ENCODE assay signal across 8 cellular contexts in the genomic region with DNA sequence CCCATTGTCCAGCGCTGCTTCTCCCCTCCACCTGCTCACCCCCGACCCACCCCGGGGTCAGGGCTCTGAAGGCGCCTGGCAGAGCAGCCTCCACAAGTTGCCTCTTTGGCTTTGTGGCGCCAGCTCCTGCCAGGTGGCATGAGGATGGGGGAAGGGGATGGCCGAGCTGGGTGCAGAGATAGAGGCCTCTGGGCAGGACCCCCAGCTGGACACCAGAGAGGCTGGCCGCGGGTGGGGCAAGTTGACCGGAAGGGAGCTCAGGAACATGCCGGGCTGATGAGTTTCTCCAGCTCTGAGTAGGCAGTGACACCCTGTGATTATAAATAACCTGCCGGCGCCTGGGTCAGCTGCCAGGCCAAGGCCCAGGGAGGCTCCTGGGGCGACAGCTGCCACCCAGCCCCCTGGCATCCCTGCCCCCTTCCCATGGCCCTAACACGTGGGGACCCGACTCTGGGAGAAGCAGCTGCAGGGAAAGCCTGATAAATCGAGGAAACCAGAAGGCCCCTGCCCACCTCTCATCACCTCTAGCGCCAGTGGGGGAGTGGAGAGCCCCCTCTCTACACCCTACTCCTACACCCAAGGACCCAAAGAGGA. TPM values are rescaled to one million over a fixed set of nuclear protein-coding genes. Genes with fewer than 3 reads are reported as not detected.
DNase-seq lines count a peak whose midpoint lies in the region; ATAC-seq and TF ChIP-seq lines count a peak whose summit lies in the region.

No MANE protein-coding gene starts in this region.

- no peak overlapping the region for H4K91ac ChIP-seq in trophoblast cell (ENCODE audit: low read depth, low read length)

- H3K23ac ChIP-seq in trophoblast cell (ENCODE audit: low read length) = no peak overlapping the region

- no CpG with 5 or more reads among the region's 17 CpGs for WGBS in trophoblast cell (ENCODE audit: extremely low coverage, insufficient coverage, insufficient read length)

- H4K12ac ChIP-seq in trophoblast cell (ENCODE audit: low read depth, low read length) = no peak overlapping the region

- no TSS peak for BruUV-seq in Panc1 (replicated peaks; lab: Mats Ljungman, UMichigan)

- peak overlapping the region; percentile 79 for H3K4me2 ChIP-seq in trophoblast cell (ENCODE audit: low read length)

- H3K4ac ChIP-seq in trophoblast cell (ENCODE audit: low read depth, low read length) = no peak overlapping the region

- H4K8ac ChIP-seq in trophoblast cell (ENCODE audit: low read depth, low read length) = no peak overlapping the region

- no peak overlapping the region for H2AK5ac ChIP-seq in trophoblast cell (ENCODE audit: low read length)

- in situ Hi-C loops in Panc1 (cut with HindIII; ENCODE audit: low pct_unique_long_range_greater_than_20kb, low sequenced_read_pairs) = no loop called here

- no peak overlapping the region for H3K14ac ChIP-seq in trophoblast cell (ENCODE audit: low read length)

- no peak overlapping the region for H2AFZ ChIP-seq in trophoblast cell (ENCODE audit: insufficient read depth, low read length, poor library complexity)

- H2BK12ac ChIP-seq in trophoblast cell (ENCODE audit: low read length) = no peak overlapping the region

- H3K79me1 ChIP-seq in trophoblast cell (ENCODE audit: low read length) = no peaks in the 10 kb centered on the region

- intact Hi-C loops in Panc1 (cut with micrococcal nuclease; ENCODE audit: unreplicated experiment) = no loop called here

- DNase-seq in Panc1 (ENCODE audit: low read depth, low spot score) = no peak
- no peak for DNase-seq in fibroblast of mammary gland (ENCODE audit: low read depth)
- DNase-seq in trophoblast cell = no peak
- no peak for DNase-seq in NCI-H2227 (lab: John Stamatoyannopoulos, UW; ENCODE audit: unreplicated experiment)

- no peak overlapping the region for H2BK120ac ChIP-seq in trophoblast cell (ENCODE audit: insufficient read depth, low read length, poor library complexity)

- H3K79me2 ChIP-seq in trophoblast cell (ENCODE audit: control insufficient read depth, insufficient read depth, low read length, poor library complexity) = no peaks in the 10 kb centered on the region

- CTCF ChIA-PET in Panc1 (lab: Charles Lee) = interaction anchor here (0.5 to 0.7 kb wide), 2 partner anchors 21 to 944 kb away, joined by 4 to 8 read pairs; no protein-coding TSS in a partner anchor

- H3K27ac ChIP-seq in Panc1 (ENCODE audit: low read length) (peak overlapping the region; percentile 44; the same call in 1 of the 2 replicates), trophoblast cell (ENCODE audit: low read depth, low read length) (no peak overlapping the region)

- H3K18ac ChIP-seq in trophoblast cell (ENCODE audit: low read length) = no peak overlapping the region

- POLR2A ChIA-PET in Panc1 (lab: Charles Lee) = interaction anchor here (0.6 kb wide), 1 partner anchor 448 kb away, joined by 3 read pairs; no protein-coding TSS in a partner anchor

- H3K9me3 ChIP-seq in Panc1 (ENCODE audit: control insufficient read depth, insufficient read depth, low read depth, low read length) = no peaks in the 10 kb centered on the region
- H3K9me3 ChIP-seq in trophoblast cell (ENCODE audit: insufficient read depth, low read depth, low read length) = peaks cover 14% of the 10 kb centered on the region

- no peak for TF ChIP-seq CTCF in GM12875 (IDR thresholded peaks at IDR 0.05; ENCODE audit: borderline replicate concordance, insufficient read depth, low read depth, low read length)
- no peak for TF ChIP-seq CTCF in Panc1 (IDR thresholded peaks at IDR 0.05)
- TF ChIP-seq CTCF in fibroblast of mammary gland (conservative IDR thresholded peaks at IDR 0.05; ENCODE audit: control insufficient read depth, insufficient read depth, low read depth, low read length) = no peak

- H3K4me1 ChIP-seq in Panc1 (ENCODE audit: control insufficient read depth, insufficient read depth, low read length) (peaks cover 4% of the 10 kb centered on the region), trophoblast cell (ENCODE audit: control insufficient read depth in 1 of 2, insufficient read depth in 2 of 2, low read length in 2 of 2) (peaks cover 0 to 8% of the 10 kb centered on the region in 2 experiments)

- H2BK5ac ChIP-seq in trophoblast cell (ENCODE audit: low read depth, low read length, poor library complexity) = no peak overlapping the region

- H3K27me3 ChIP-seq in Panc1 (ENCODE audit: control insufficient read depth, insufficient read depth, low read length) = no peaks in the 10 kb centered on the region
- peaks cover 34% of the 10 kb centered on the region for H3K27me3 ChIP-seq in trophoblast cell (ENCODE audit: insufficient read depth, low read length)

- ATAC-seq in Panc1 = peak; percentile 75
- ATAC-seq in HG03025 (IDR thresholded peaks at IDR 0.05; ENCODE audit: low FRiP score, unreplicated experiment) = no peak
- no peak for ATAC-seq in HG02884 (IDR thresholded peaks at IDR 0.05; ENCODE audit: unreplicated experiment)
- no peak for ATAC-seq in GM21723 (IDR thresholded peaks at IDR 0.05; ENCODE audit: unreplicated experiment)

- H3K36me3 ChIP-seq in Panc1 (ENCODE audit: control insufficient read depth, insufficient read depth, low read length) (no peaks in the 10 kb centered on the region), trophoblast cell (ENCODE audit: control insufficient read depth in 1 of 2, insufficient read depth in 2 of 2, low read length in 2 of 2) (no peaks in the 10 kb centered on the region)

- H3K4me3 ChIP-seq in GM12875 (ENCODE audit: low read depth, low read length) (peak overlapping the region; percentile 73), Panc1 (ENCODE audit: low read depth in 2 of 2, low read length in 2 of 2) (peak overlapping the region; percentile 48 to 70), fibroblast of mammary gland (ENCODE audit: control insufficient read depth, low read depth, low read length) (peak overlapping the region; percentile 49), trophoblast cell (ENCODE audit: low read depth, low read length) (no peak overlapping the region)

- H3K9ac ChIP-seq in trophoblast cell (ENCODE audit: low read length) = no peak overlapping the region

RNA-seq across cellular contexts. Expression of a gene that starts 0.7 kb away (rescaled TPM):
- total RNA-seq in Panc1 (2021; ENCODE audit: unreplicated experiment) = 14.9 TPM
- 24.5 TPM for polyA plus RNA-seq in Panc1 (2012; ENCODE audit: insufficient read length)
- 0.18 and 0.27 TPM in 2 replicates for polyA plus RNA-seq in trophoblast cell (2013)

RNA-seq across cellular contexts. Expression of a gene that starts 26.6 kb away (rescaled TPM):
- 65.9 TPM for total RNA-seq in Panc1 (2021; ENCODE audit: unreplicated experiment)
- polyA plus RNA-seq in Panc1 (2012; ENCODE audit: insufficient read length) = 54.6 TPM
- polyA plus RNA-seq in trophoblast cell (2013) = 115 and 116 TPM in 2 replicates

RNA-seq across cellular contexts. Expression of a gene that starts 26.8 kb away (rescaled TPM):
- 122 TPM for total RNA-seq in Panc1 (2021; ENCODE audit: unreplicated experiment)
- 127 TPM for polyA plus RNA-seq in Panc1 (2012; ENCODE audit: insufficient read length)
- 98.6 and 103 TPM in 2 replicates for polyA plus RNA-seq in trophoblast cell (2013)

RNA-seq across cellular contexts. Expression of a gene that starts 28.5 kb away (rescaled TPM):
- 10.6 TPM for total RNA-seq in Panc1 (2021; ENCODE audit: unreplicated experiment)
- 2.9 TPM for polyA plus RNA-seq in Panc1 (2012; ENCODE audit: insufficient read length)
- 10.1 and 10.2 TPM in 2 replicates for polyA plus RNA-seq in trophoblast cell (2013)

RNA-seq across cellular contexts. Expression of a gene that starts 58.7 kb away (rescaled TPM):
- 20.4 TPM for total RNA-seq in Panc1 (2021; ENCODE audit: unreplicated experiment)
- 18.0 TPM for polyA plus RNA-seq in Panc1 (2012; ENCODE audit: insufficient read length)
- 13.4 and 14.2 TPM in 2 replicates for polyA plus RNA-seq in trophoblast cell (2013)
